17 cellular contexts compared by ENCODE assay signal in genomic region chr1:75087278-75087677, GRCh38. TPM values are rescaled to one million over a fixed set of nuclear protein-coding genes. Genes with fewer than 3 reads are reported as not detected.
DNase-seq lines count a peak whose midpoint lies in the region; ATAC-seq, FAIRE-seq and TF ChIP-seq lines count a peak whose summit lies in the region.
"Had no signal": no experiment of that assay in that cellular context is flagged by ENCODE, and none has a peak within 500 bp of the region (broad histone marks: within the 10 kb centered on the region; RNA-seq: fewer than 3 reads in every experiment).

No MANE protein-coding gene starts in this region.

- H2AFZ ChIP-seq in H9 (ENCODE audit: low read length) (no peak overlapping the region), astrocyte (ENCODE audit: low read depth, low read length) (no peak overlapping the region)

- H3K14ac ChIP-seq in H9 (ENCODE audit: insufficient read depth, low read length): no peak overlapping the region

- no peak overlapping the region for H3K27ac Mint-ChIP-seq in H9
- peak overlapping the region; percentile 20 for H3K27ac Mint-ChIP-seq in astrocyte (ENCODE audit: unreplicated experiment)
- H3K27ac Mint-ChIP-seq: CD4-positive, alpha-beta memory T cell had no signal

- H2BK12ac ChIP-seq in H9 (ENCODE audit: insufficient read length, low read depth, low read length): no peak overlapping the region

- no peak for ATAC-seq in HG03095 (IDR thresholded peaks at IDR 0.05; ENCODE audit: unreplicated experiment)

- H2BK20ac ChIP-seq in H9 (ENCODE audit: low read depth, low read length, poor library complexity, severe bottlenecking): peak overlapping the region; percentile 6

- no peak for TF ChIP-seq EP300 in sigmoid colon (IDR thresholded peaks at IDR 0.05)

- no peak overlapping the region for H4K91ac ChIP-seq in H9 (ENCODE audit: insufficient read length, low read depth, low read length)

- no peaks in the 10 kb centered on the region for H3K79me1 ChIP-seq in H9 (ENCODE audit: insufficient read depth, low read depth, low read length, poor library complexity, severe bottlenecking)

- no peak overlapping the region for H2BK15ac ChIP-seq in H9 (ENCODE audit: low read depth, low read length)

- no peaks in the 10 kb centered on the region for H3K23me2 ChIP-seq in H9 (ENCODE audit: insufficient read length, low read depth, low read length, poor library complexity, severe bottlenecking)

- no peak for TF ChIP-seq POLR2A in sigmoid colon (IDR thresholded peaks at IDR 0.05)

- H3K9me3 Mint-ChIP-seq in H9 (peaks cover 0 to 4% of the 10 kb centered on the region in 2 experiments; a peak in 1 of 5 replicates), astrocyte (ENCODE audit: unreplicated experiment) (peaks cover 7% of the 10 kb centered on the region)

- no peak overlapping the region for H2BK120ac ChIP-seq in H9 (ENCODE audit: low read depth, low read length, poor library complexity, severe bottlenecking)

- H3K36me3 ChIP-seq in astrocyte (ENCODE audit: insufficient read depth, low read length): no peaks in the 10 kb centered on the region
- no peaks in the 10 kb centered on the region for H3K36me3 ChIP-seq in sigmoid colon

- no peak for FAIRE-seq in astrocyte (lab: Jason Lieb, UNC)
- FAIRE-seq: G401.6, GM12892, H54 had no signal

- TF ChIP-seq CTCF in H9 (conservative IDR thresholded peaks at IDR 0.05) (no peak), astrocyte (IDR thresholded peaks at IDR 0.05; ENCODE audit: insufficient read depth, low read depth, low read length) (no peak), sigmoid colon (IDR thresholded peaks at IDR 0.05) (no peak)

- H3K4me2 ChIP-seq in H9 (ENCODE audit: insufficient read depth, insufficient read length, low read length) (no peak overlapping the region), astrocyte (ENCODE audit: low read length) (no peak overlapping the region)

- no peak overlapping the region for H3K56ac ChIP-seq in H9 (ENCODE audit: insufficient read length, low read depth, low read length)

- H3K4me1 Mint-ChIP-seq in H9: peaks cover 31 to 35% of the 10 kb centered on the region in 2 experiments
- H3K4me1 Mint-ChIP-seq in astrocyte (ENCODE audit: low read depth, unreplicated experiment): peaks cover 25% of the 10 kb centered on the region
- H3K4me1 Mint-ChIP-seq: CD4-positive, alpha-beta memory T cell had no signal

- peaks cover 2% of the 10 kb centered on the region; the same call in 1 of the 2 replicates for H3K27me3 Mint-ChIP-seq in H9 (ENCODE audit: low read depth)
- no peaks in the 10 kb centered on the region for H3K27me3 Mint-ChIP-seq in astrocyte (ENCODE audit: low read depth, unreplicated experiment)
- H3K27me3 Mint-ChIP-seq: CD4-positive, alpha-beta memory T cell had no signal

- no peak overlapping the region for H2AK5ac ChIP-seq in H9 (ENCODE audit: insufficient read length, low read length)

- H3K4me3 Mint-ChIP-seq in H9 (no peak overlapping the region), astrocyte (ENCODE audit: unreplicated experiment) (no peak overlapping the region)

- H3K36me3 Mint-ChIP-seq in H9 (ENCODE audit: insufficient read depth in 1 of 3, low read depth in 3 of 3) (peaks cover 0 to 10% (median 7%) of the 10 kb centered on the region in 3 experiments; a peak in 4 of 7 replicates), astrocyte (ENCODE audit: low read depth, unreplicated experiment) (no peaks in the 10 kb centered on the region)
- H3K36me3 Mint-ChIP-seq: CD4-positive, alpha-beta memory T cell had no signal

- no peak overlapping the region for H3K4ac ChIP-seq in H9 (ENCODE audit: low read depth, low read length)

- no peak overlapping the region for H3T11ph ChIP-seq in H9 (ENCODE audit: low read length)

- no peak overlapping the region for H3K23ac ChIP-seq in H9 (ENCODE audit: insufficient read length, low read depth, low read length)

- H3K27ac ChIP-seq in H9 (ENCODE audit: insufficient read length, low read depth, low read length): no peak overlapping the region
- H3K27ac ChIP-seq in astrocyte (ENCODE audit: low read depth, low read length): no peak overlapping the region
- no peak overlapping the region for H3K27ac ChIP-seq in sigmoid colon

- H3K79me2 ChIP-seq in H9 (ENCODE audit: insufficient read depth, low read length) (no peaks in the 10 kb centered on the region), astrocyte (ENCODE audit: insufficient read depth, low read length) (no peaks in the 10 kb centered on the region)

- intact Hi-C loops in sigmoid colon (cut with DNase I): no loop called here

- H3K9ac ChIP-seq in H9 (ENCODE audit: extremely low read depth, insufficient read length, low read length) (no peak overlapping the region), astrocyte (ENCODE audit: low read length) (no peak overlapping the region)

- peaks cover 10% of the 10 kb centered on the region; the same call in 1 of the 2 replicates for H3K4me1 ChIP-seq in H9 (ENCODE audit: insufficient read depth, low read length)
- H3K4me1 ChIP-seq in astrocyte (ENCODE audit: insufficient read depth, low read length): no peaks in the 10 kb centered on the region
- H3K4me1 ChIP-seq in sigmoid colon: no peaks in the 10 kb centered on the region
- H3K4me1 ChIP-seq: Caco-2 had no signal

- H3K27me3 ChIP-seq in H9 (ENCODE audit: insufficient read depth, low read length) (no peaks in the 10 kb centered on the region), astrocyte (ENCODE audit: insufficient read depth, low read length) (no peaks in the 10 kb centered on the region), sigmoid colon (no peaks in the 10 kb centered on the region)

- no peak overlapping the region for H4K5ac ChIP-seq in H9 (ENCODE audit: insufficient read length, low read depth, low read length)

- H3K4me3 ChIP-seq in astrocyte (ENCODE audit: insufficient read depth, low read depth, low read length) (no peak overlapping the region), sigmoid colon (no peak overlapping the region)

- no peak overlapping the region for H2BK5ac ChIP-seq in H9 (ENCODE audit: insufficient read length, low read length)

- H4K20me1 ChIP-seq in H9 (ENCODE audit: control insufficient read depth, insufficient read depth, insufficient read length): no peaks in the 10 kb centered on the region
- H4K20me1 ChIP-seq in astrocyte (ENCODE audit: insufficient read depth, low read length): no peaks in the 10 kb centered on the region

- WGBS in H9 (ENCODE audit: extremely low coverage, insufficient read length, low lambda C conversion rate): no CpG with 5 or more reads among the region's 2 CpGs
- WGBS in sigmoid colon, 2 donors: 87 to 88% methylated on average over 2 of the region's 2 CpGs

- DNase-seq in H9 (no peak), RPMI7951 (ENCODE audit: low read depth) (peak; percentile 47), astrocyte (ENCODE audit: low read depth) (no peak), sigmoid colon (no peak), DMS153 (lab: John Stamatoyannopoulos, UW) (no peak)
- DNase-seq: C1 segment of cervical spinal cord; Caco-2; CD4-positive, alpha-beta memory T cell; DMS79; GOT3; HCEC 1CT had no signal

- no peak overlapping the region for H3K18ac ChIP-seq in H9 (ENCODE audit: insufficient read length, low read depth, low read length)

- H3K9me3 ChIP-seq in H9 (ENCODE audit: control insufficient read depth, low read depth, low read length) (no peaks in the 10 kb centered on the region), astrocyte (ENCODE audit: insufficient read depth, low read depth, low read length) (no peaks in the 10 kb centered on the region), sigmoid colon (no peaks in the 10 kb centered on the region)
- H3K9me3 ChIP-seq: Caco-2 had no signal

- no peak overlapping the region for H4K8ac ChIP-seq in H9 (replicated peaks; ENCODE audit: insufficient read length, low read depth, low read length)

RNA-seq across cellular contexts. Expression of gene LHX8, which starts 46.9 kb away (rescaled TPM):
- not detected in 2 replicates for total RNA-seq in H9 (2021)
- 8.6 and 9.0 TPM in 2 replicates for total RNA-seq in RPMI7951 (2014; rRNA removed; shearing (Covaris generic))
- 0.48 and 0.52 TPM in 2 replicates for total RNA-seq in astrocyte
- total RNA-seq in sigmoid colon: not detected
- not detected for polyA plus RNA-seq in sigmoid colon
- total RNA-seq: A172; A673; Caco-2; CD4-positive, alpha-beta memory T cell had no signal
- polyA plus RNA-seq: CD4-positive, alpha-beta memory T cell had no signal
